ENCODE assay signal across 12 cellular contexts in genomic region chr15:99485153-99485947, GRCh38.
DNase-seq lines count a peak whose midpoint lies in the region; ATAC-seq and TF ChIP-seq lines count a peak whose summit lies in the region.
"Had no signal": no experiment of that assay in that cellular context is flagged by ENCODE, and none has a peak within 500 bp of the region (broad histone marks: within the 10 kb centered on the region; RNA-seq: fewer than 3 reads in every experiment).

No MANE protein-coding gene starts in this region.

- H3K27me3 Mint-ChIP-seq in activated T-cell treated with anti-CD3 and anti-CD28 coated beads, Interleukin-2, amount 50 U/mL, for 72 hours (ENCODE audit: low read depth) = peaks cover 12% of the 10 kb centered on the region
- peaks cover 9% of the 10 kb centered on the region for H3K27me3 Mint-ChIP-seq in activated naive CD8-positive, alpha-beta T cell treated with anti-CD3 and anti-CD28 coated beads, Interleukin-2, amount 50 U/mL, for 24 hours
- peaks cover 17% of the 10 kb centered on the region for H3K27me3 Mint-ChIP-seq in type B pancreatic cell

- ATAC-seq in activated T-cell treated with anti-CD3 and anti-CD28 coated beads, Interleukin-2, amount 50 U/mL, for 72 hours (replicated peaks in 1 of 2) = no peak
- ATAC-seq in activated naive CD8-positive, alpha-beta T cell treated with anti-CD3 and anti-CD28 coated beads, Interleukin-2, amount 50 U/mL, for 24 hours = no peak
- ATAC-seq in lower lobe of right lung = peak; percentile 17 to 32

- no peaks in the 10 kb centered on the region for H3K9me3 ChIP-seq in lower lobe of right lung

- H3K36me3 Mint-ChIP-seq in activated T-cell treated with anti-CD3 and anti-CD28 coated beads, Interleukin-2, amount 50 U/mL, for 72 hours (ENCODE audit: insufficient read depth in 2 of 2) = peaks cover 3% of the 10 kb centered on the region in 2 donors
- no peaks in the 10 kb centered on the region for H3K36me3 Mint-ChIP-seq in activated naive CD8-positive, alpha-beta T cell treated with anti-CD3 and anti-CD28 coated beads, Interleukin-2, amount 50 U/mL, for 24 hours (ENCODE audit: low read depth)
- H3K36me3 Mint-ChIP-seq in type B pancreatic cell = no peaks in the 10 kb centered on the region

- H3K9me3 Mint-ChIP-seq in activated T-cell treated with anti-CD3 and anti-CD28 coated beads, Interleukin-2, amount 50 U/mL, for 72 hours = no peaks in the 10 kb centered on the region
- no peaks in the 10 kb centered on the region for H3K9me3 Mint-ChIP-seq in activated naive CD8-positive, alpha-beta T cell treated with anti-CD3 and anti-CD28 coated beads, Interleukin-2, amount 50 U/mL, for 24 hours
- H3K9me3 Mint-ChIP-seq in type B pancreatic cell = peaks cover 5% of the 10 kb centered on the region

- no peak overlapping the region for H3K27ac Mint-ChIP-seq in activated T-cell treated with anti-CD3 and anti-CD28 coated beads, Interleukin-2, amount 50 U/mL, for 72 hours
- peak overlapping the region; percentile 79 for H3K27ac Mint-ChIP-seq in activated naive CD8-positive, alpha-beta T cell treated with anti-CD3 and anti-CD28 coated beads, Interleukin-2, amount 50 U/mL, for 24 hours
- peak overlapping the region; percentile 45 for H3K27ac Mint-ChIP-seq in type B pancreatic cell

- H3K27me3 ChIP-seq in lower lobe of right lung (ENCODE audit: low read depth) = no peaks in the 10 kb centered on the region

- H3K4me3 Mint-ChIP-seq in activated T-cell treated with anti-CD3 and anti-CD28 coated beads, Interleukin-2, amount 50 U/mL, for 72 hours = peak overlapping the region; percentile 58 to 76
- peak overlapping the region; percentile 70 for H3K4me3 Mint-ChIP-seq in activated naive CD8-positive, alpha-beta T cell treated with anti-CD3 and anti-CD28 coated beads, Interleukin-2, amount 50 U/mL, for 24 hours
- peak overlapping the region; percentile 86 for H3K4me3 Mint-ChIP-seq in type B pancreatic cell

- no peak for TF ChIP-seq CTCF in lower lobe of right lung (IDR thresholded peaks at IDR 0.05)
- TF ChIP-seq CTCF in type B pancreatic cell (conservative IDR thresholded peaks at IDR 0.05) = no peak

- H3K36me3 ChIP-seq in lower lobe of right lung = no peaks in the 10 kb centered on the region

- no peak for TF ChIP-seq POLR2A in erythroblast (IDR thresholded peaks at IDR 0.05; ENCODE audit: low read length)

- peaks cover 33% of the 10 kb centered on the region for H3K4me1 ChIP-seq in lower lobe of right lung

- intact Hi-C loops in lower lobe of right lung (cut with DNase I) = no loop called here

- H3K4me1 Mint-ChIP-seq in activated T-cell treated with anti-CD3 and anti-CD28 coated beads, Interleukin-2, amount 50 U/mL, for 72 hours (ENCODE audit: low read depth) = peaks cover 25% of the 10 kb centered on the region
- H3K4me1 Mint-ChIP-seq in activated naive CD8-positive, alpha-beta T cell treated with anti-CD3 and anti-CD28 coated beads, Interleukin-2, amount 50 U/mL, for 24 hours = peaks cover 33% of the 10 kb centered on the region
- H3K4me1 Mint-ChIP-seq in type B pancreatic cell (ENCODE audit: unreplicated experiment) = peaks cover 20% of the 10 kb centered on the region

- H3K4me3 ChIP-seq in lower lobe of right lung = peak overlapping the region; percentile 45

- peak overlapping the region; percentile 77 for H3K27ac ChIP-seq in lower lobe of right lung
- H3K27ac ChIP-seq: C4-2B had no signal

- DNase-seq in activated T-cell treated with anti-CD3 and anti-CD28 coated beads, Interleukin-2, amount 50 U/mL, for 72 hours = no peak
- no peak for DNase-seq in activated T-cell treated with anti-CD3 and anti-CD28 coated beads for 4 hours
- no peak for DNase-seq in activated naive CD8-positive, alpha-beta T cell treated with anti-CD3 and anti-CD28 coated beads, Interleukin-2, amount 50 U/mL, for 24 hours
- DNase-seq in lower lobe of right lung = no peak
- DNase-seq in type B pancreatic cell (ENCODE audit: extremely low spot score, unreplicated experiment) = no peak
- no peak for DNase-seq in erythroblast (lab: John Stamatoyannopoulos, UW)
- DNase-seq in D341Med (ENCODE audit: low spot score) = no peak
- no peak for DNase-seq in NCI-H146 treated with DMSO at 0.1 percent for 48 hours (lab: John Stamatoyannopoulos, UW; ENCODE audit: unreplicated experiment)
- DNase-seq: NCI-H2107; stimulated activated CD4-positive, alpha-beta T cell treated with anti-CD3 and anti-CD28 coated beads, Interleukin-12 subunit alpha, Interleukin-12 subunit beta, amount 100 ng/mL, for 4 hours; T-helper 9 cell had no signal

Comparison
In these comparisons a context has a peak if more than half of its experiments do, and no peak if none do; other contexts are left out.
1. ATAC-seq: peak in lower lobe of right lung (2 of 2); none in activated T-cell treated with anti-CD3 and anti-CD28 coated beads, Interleukin-2, amount 50 U/mL, for 72 hours (0 of 2) and activated naive CD8-positive, alpha-beta T cell treated with anti-CD3 and anti-CD28 coated beads, Interleukin-2, amount 50 U/mL, for 24 hours (single experiment).
2. Peak in every context shown above with its lines, with median percentiles within 50 percentile points of each other: H3K4me3 Mint-ChIP-seq.